In genomic region chr19:35718345-35719041, GRCh38 we compare ENCODE assay signal across 8 cellular contexts. TPM values are rescaled to one million over a fixed set of nuclear protein-coding genes. Genes with fewer than 3 reads are reported as not detected.
DNase-seq lines count a peak whose midpoint lies in the region; ATAC-seq and TF ChIP-seq lines count a peak whose summit lies in the region.

No MANE protein-coding gene starts in this region.

- H2BK12ac ChIP-seq in neuronal stem cell (ENCODE audit: low read length), result no peak overlapping the region

- peaks cover 22% of the 10 kb centered on the region for H3K79me1 ChIP-seq in neuronal stem cell (ENCODE audit: low read depth, low read length)

- no peak for ATAC-seq in activated T-cell treated with anti-CD3 and anti-CD28 coated beads, Interleukin-2, amount 50 U/mL, for 72 hours (replicated peaks in 1 of 2)

- H4K8ac ChIP-seq in neuronal stem cell (ENCODE audit: low read depth, low read length), result no peak overlapping the region

- H3K9ac ChIP-seq in Karpas-422 (ENCODE audit: low read length) (peak overlapping the region; percentile 97), neuronal stem cell (ENCODE audit: low read depth, low read length, poor library complexity) (peak overlapping the region; percentile 97)

- H3K27me3 Mint-ChIP-seq in activated T-cell treated with anti-CD3 and anti-CD28 coated beads, Interleukin-2, amount 50 U/mL, for 72 hours (ENCODE audit: low read depth), result no peaks in the 10 kb centered on the region

- TF ChIP-seq CTCF in fibroblast of mammary gland (conservative IDR thresholded peaks at IDR 0.05; ENCODE audit: control insufficient read depth, insufficient read depth, low read depth, low read length), result no peak

- peak overlapping the region; percentile 79 for H3K4me2 ChIP-seq in Karpas-422 (ENCODE audit: low read depth, low read length, poor library complexity, severe bottlenecking)
- peak overlapping the region; percentile 78 for H3K4me2 ChIP-seq in neuronal stem cell (ENCODE audit: insufficient read depth, low read length, poor library complexity, severe bottlenecking)

- DNase-seq in NCI-H1092 treated with DMSO at 0.1 percent for 48 hours (lab: John Stamatoyannopoulos, UW) (peak; percentile 2), NCI-H1092 (lab: John Stamatoyannopoulos, UW) (no peak), Karpas-422 (peak; percentile 78), fibroblast of mammary gland (ENCODE audit: low read depth) (no peak), neuronal stem cell (ENCODE audit: low spot score) (peak; percentile 21), DMS153 treated with DMSO at 0.1 percent for 48 hours (lab: John Stamatoyannopoulos, UW; ENCODE audit: unreplicated experiment) (no peak), iPS-NIHi11 (ENCODE audit: low spot score) (no peak)
- DNase-seq in activated T-cell treated with anti-CD3 and anti-CD28 coated beads, Interleukin-2, amount 50 U/mL, for 72 hours, result peak; percentile 64 to 70

- peaks cover 11% of the 10 kb centered on the region for H3K36me3 ChIP-seq in Karpas-422 (ENCODE audit: insufficient read depth, low read length)
- H3K36me3 ChIP-seq in neuronal stem cell (replicated peaks in 1 of 2; ENCODE audit: control insufficient read depth in 2 of 2, insufficient read depth in 2 of 2, low read length in 2 of 2), result peaks cover 27 to 39% of the 10 kb centered on the region in 2 donors

- peak overlapping the region; percentile 61 for H2BK120ac ChIP-seq in neuronal stem cell (ENCODE audit: low read depth, low read length)

- peak overlapping the region; percentile 31 for H3K23ac ChIP-seq in neuronal stem cell (ENCODE audit: low read depth, low read length, poor library complexity)

- H3K9me3 ChIP-seq in Karpas-422 (ENCODE audit: low read length) (no peaks in the 10 kb centered on the region), neuronal stem cell (replicated peaks in 1 of 2; ENCODE audit: control insufficient read depth in 2 of 2, insufficient read depth in 1 of 2, low read depth in 1 of 2, low read length in 2 of 2) (no peaks in the 10 kb centered on the region)

- peak overlapping the region; percentile 92 for H3K27ac Mint-ChIP-seq in activated T-cell treated with anti-CD3 and anti-CD28 coated beads, Interleukin-2, amount 50 U/mL, for 72 hours

- peak overlapping the region; percentile 81 for H3K4me3 ChIP-seq in Karpas-422 (ENCODE audit: low read length)
- H3K4me3 ChIP-seq in fibroblast of mammary gland (ENCODE audit: control insufficient read depth, low read depth, low read length), result peak overlapping the region; percentile 82
- H3K4me3 ChIP-seq in neuronal stem cell (ENCODE audit: low read length in 2 of 2), result peak overlapping the region; percentile 86 to 99

- peaks cover 21% of the 10 kb centered on the region; the same call in 1 of the 2 replicates for H4K20me1 ChIP-seq in Karpas-422 (ENCODE audit: insufficient read depth, low read depth, low read length)

- no CpG with 5 or more reads among the region's 42 CpGs for WGBS in neuronal stem cell (ENCODE audit: extremely low coverage in 2 of 2, insufficient read length in 2 of 2, insufficient replicate concordance in 1 of 2), 2 donors

- H3K36me3 Mint-ChIP-seq in activated T-cell treated with anti-CD3 and anti-CD28 coated beads, Interleukin-2, amount 50 U/mL, for 72 hours (ENCODE audit: insufficient read depth in 2 of 2), result peaks cover 25 to 44% of the 10 kb centered on the region in 2 donors

- peak overlapping the region; percentile 52 for H3K18ac ChIP-seq in neuronal stem cell (ENCODE audit: low read length)

- peaks cover 42% of the 10 kb centered on the region for H3K4me1 Mint-ChIP-seq in activated T-cell treated with anti-CD3 and anti-CD28 coated beads, Interleukin-2, amount 50 U/mL, for 72 hours (ENCODE audit: low read depth)

- peak overlapping the region; percentile 90 for H3K14ac ChIP-seq in neuronal stem cell (ENCODE audit: low read length)

- peak overlapping the region; percentile 90 to 91 for H3K4me3 Mint-ChIP-seq in activated T-cell treated with anti-CD3 and anti-CD28 coated beads, Interleukin-2, amount 50 U/mL, for 72 hours

- H3K4me1 ChIP-seq in Karpas-422 (ENCODE audit: low read length), result peaks cover 24% of the 10 kb centered on the region
- peaks cover 15 to 21% of the 10 kb centered on the region in 2 donors for H3K4me1 ChIP-seq in neuronal stem cell (ENCODE audit: control insufficient read depth in 2 of 2, insufficient read depth in 1 of 2, low read depth in 1 of 2, low read length in 2 of 2)

- peak overlapping the region; percentile 60 for H3K27ac ChIP-seq in Karpas-422 (ENCODE audit: low read length)
- H3K27ac ChIP-seq in neuronal stem cell (replicated peaks; ENCODE audit: low read length), result no peak overlapping the region

- H3K9me2 ChIP-seq in Karpas-422 (replicated peaks; ENCODE audit: insufficient read depth, low read length), result no peaks in the 10 kb centered on the region

- H3K27me3 ChIP-seq in Karpas-422 (ENCODE audit: low read length) (no peaks in the 10 kb centered on the region), neuronal stem cell (ENCODE audit: control insufficient read depth in 3 of 3, insufficient read depth in 3 of 3, low read depth in 1 of 3, low read length in 3 of 3) (peaks cover 0 to 5% (median 0%) of the 10 kb centered on the region in 3 experiments)

- no peaks in the 10 kb centered on the region for H3K9me3 Mint-ChIP-seq in activated T-cell treated with anti-CD3 and anti-CD28 coated beads, Interleukin-2, amount 50 U/mL, for 72 hours

- no peak overlapping the region for H4K91ac ChIP-seq in neuronal stem cell (ENCODE audit: low read depth, low read length, poor library complexity)

- H3K79me2 ChIP-seq in Karpas-422 (ENCODE audit: low read length), result peaks cover 22% of the 10 kb centered on the region

- peak overlapping the region; percentile 81 for H2AK5ac ChIP-seq in neuronal stem cell (ENCODE audit: low read depth, low read length)

- peak overlapping the region; percentile 37 for H2BK15ac ChIP-seq in neuronal stem cell (ENCODE audit: low read length)

- no peak overlapping the region for H3K4ac ChIP-seq in neuronal stem cell (ENCODE audit: low read length)

- H2AFZ ChIP-seq in Karpas-422 (ENCODE audit: low read length), result no peak overlapping the region
- peak overlapping the region; percentile 47 for H2AFZ ChIP-seq in neuronal stem cell (ENCODE audit: low read length)

- H2BK5ac ChIP-seq in neuronal stem cell (ENCODE audit: low read length), result peak overlapping the region; percentile 87

RNA-seq across cellular contexts. Expression of gene KMT2B, which starts 0.7 kb away (rescaled TPM):
- total RNA-seq in Karpas-422 (2014; rRNA removed; shearing (Covaris generic); ENCODE audit: low replicate concordance), result 15.3 and 21.4 TPM in 2 replicates
- 10 to 100 TPM; 63.0 to 71.5 TPM for total RNA-seq in activated T-cell treated with anti-CD3 and anti-CD28 coated beads, Interleukin-2, amount 50 U/mL, for 72 hours
- 11.4 TPM for polyA plus RNA-seq in neuronal stem cell (2013, experiment 1 of 2)
- 11.1 TPM for polyA plus RNA-seq in neuronal stem cell (2013, experiment 2 of 2)

RNA-seq across cellular contexts. Expression of gene ZBTB32, which starts 14.1 kb away (rescaled TPM):
- not detected in 2 replicates for total RNA-seq in Karpas-422 (2014; rRNA removed; shearing (Covaris generic); ENCODE audit: low replicate concordance)
- 100 to 1,000 TPM; 147 to 192 TPM for total RNA-seq in activated T-cell treated with anti-CD3 and anti-CD28 coated beads, Interleukin-2, amount 50 U/mL, for 72 hours
- not detected for polyA plus RNA-seq in neuronal stem cell (2013, experiment 1 of 2)
- not detected for polyA plus RNA-seq in neuronal stem cell (2013, experiment 2 of 2)

RNA-seq across cellular contexts. Expression of gene IGFLR1, which starts 23.8 kb away (rescaled TPM):
- 1.5 and 15.2 TPM in 2 replicates for total RNA-seq in Karpas-422 (2014; rRNA removed; shearing (Covaris generic); ENCODE audit: low replicate concordance)
- total RNA-seq in activated T-cell treated with anti-CD3 and anti-CD28 coated beads, Interleukin-2, amount 50 U/mL, for 72 hours, result 100 to 1,000 TPM; 253 to 274 TPM
- 9.7 TPM for polyA plus RNA-seq in neuronal stem cell (2013, experiment 1 of 2)
- 9.4 TPM for polyA plus RNA-seq in neuronal stem cell (2013, experiment 2 of 2)

RNA-seq across cellular contexts. Expression of gene U2AF1L4, which starts 26.7 kb away (rescaled TPM):
- 31.7 and 50.4 TPM in 2 replicates for total RNA-seq in Karpas-422 (2014; rRNA removed; shearing (Covaris generic); ENCODE audit: low replicate concordance)
- 10 to 100 TPM; 71.0 to 83.6 TPM for total RNA-seq in activated T-cell treated with anti-CD3 and anti-CD28 coated beads, Interleukin-2, amount 50 U/mL, for 72 hours
- polyA plus RNA-seq in neuronal stem cell (2013, experiment 1 of 2), result 13.5 TPM
- 14.3 TPM for polyA plus RNA-seq in neuronal stem cell (2013, experiment 2 of 2)

RNA-seq across cellular contexts. Expression of gene PSENEN, which starts 27.0 kb away (rescaled TPM):
- 47.7 and 112 TPM in 2 replicates for total RNA-seq in Karpas-422 (2014; rRNA removed; shearing (Covaris generic); ENCODE audit: low replicate concordance)
- total RNA-seq in activated T-cell treated with anti-CD3 and anti-CD28 coated beads, Interleukin-2, amount 50 U/mL, for 72 hours, result 10 to 100 TPM; 50.7 to 53.7 TPM
- polyA plus RNA-seq in neuronal stem cell (2013, experiment 1 of 2), result 84.6 TPM
- 82.8 TPM for polyA plus RNA-seq in neuronal stem cell (2013, experiment 2 of 2)

Comparison
In these comparisons a context has a peak if more than half of its experiments do, and no peak if none do; other contexts are left out.
1. DNase-seq: peak in NCI-H1092 treated with DMSO at 0.1 percent for 48 hours (single experiment), Karpas-422 (single experiment), activated T-cell treated with anti-CD3 and anti-CD28 coated beads, Interleukin-2, amount 50 U/mL, for 72 hours (2 of 2) and neuronal stem cell (single experiment); none in NCI-H1092 (single experiment), fibroblast of mammary gland (single experiment), DMS153 treated with DMSO at 0.1 percent for 48 hours (single experiment) and iPS-NIHi11 (single experiment).
2. RNA of gene ZBTB32, which starts 14.1 kb away (total RNA-seq): 147 to 192 TPM in activated T-cell treated with anti-CD3 and anti-CD28 coated beads, Interleukin-2, amount 50 U/mL, for 72 hours; not detected in Karpas-422; every median in the first group is over 100 times any median in the second.
3. RNA of gene IGFLR1, which starts 23.8 kb away (total RNA-seq): 253 to 274 TPM in activated T-cell treated with anti-CD3 and anti-CD28 coated beads, Interleukin-2, amount 50 U/mL, for 72 hours; 1.5 to 15.2 TPM in Karpas-422; every median in the first group is over 10 times any median in the second.
4. Peak in every context shown above with its lines, with median percentiles within 50 percentile points of each other: H3K4me3 ChIP-seq.